ENCODE assay signal across 8 cellular contexts in genomic region chr9:69175488-69175872, GRCh38. TPM values are rescaled to one million over a fixed set of nuclear protein-coding genes. Genes with fewer than 3 reads are reported as not detected.
A peak's percentile ranks its signal among the peaks of the same experiment; 100 is the strongest.
DNase-seq lines count a peak whose midpoint lies in the region; ATAC-seq and TF ChIP-seq lines count a peak whose summit lies in the region.

No MANE protein-coding gene starts in this region.

- H3K27me3 ChIP-seq in brain microvascular endothelial cell (replicated peaks) (no peaks in the 10 kb centered on the region), neural progenitor cell (peaks cover 32% of the 10 kb centered on the region)

- H3K27ac ChIP-seq in brain microvascular endothelial cell (peak overlapping the region; percentile 73), neural progenitor cell (no peak overlapping the region)

- H3K4me1 ChIP-seq in neural progenitor cell: peaks cover 17% of the 10 kb centered on the region

- H3K36me3 ChIP-seq in brain microvascular endothelial cell (replicated peaks) (no peaks in the 10 kb centered on the region), neural progenitor cell (no peaks in the 10 kb centered on the region)

- in situ Hi-C loops in brain microvascular endothelial cell (cut with HindIII; ENCODE audit: low pct_ligation_motif_present, low sequenced_read_pairs): loop anchor here (25.0 kb wide), 1 partner anchor 113 kb away; no protein-coding TSS in a partner anchor

- peak; percentile 57 for DNase-seq in AG10803 (ENCODE audit: low read depth)
- DNase-seq in brain microvascular endothelial cell: no peak
- peak; percentile 30 for DNase-seq in neural progenitor cell (ENCODE audit: low spot score)
- no peak for DNase-seq in HT-29 (ENCODE audit: low spot score)
- no peak for DNase-seq in HUDEP-2 (lab: John Stamatoyannopoulos, UW; ENCODE audit: unreplicated experiment in 76 of 76)
- no peak for DNase-seq in activated CD4-positive, alpha-beta T cell treated with anti-CD3 and anti-CD28 coated beads, Interleukin-2, amount 50 U/mL, for 4 hours

- peaks cover 18% of the 10 kb centered on the region for H3F3A ChIP-seq in neural progenitor cell (ENCODE audit: low read depth)

- no peak overlapping the region for H3K9ac ChIP-seq in neural progenitor cell

- H3K4me2 ChIP-seq in neural progenitor cell: peak overlapping the region; percentile 90

- H2AFZ ChIP-seq in neural progenitor cell (replicated peaks): no peak overlapping the region

- H3K27me3 Mint-ChIP-seq in neural progenitor cell (ENCODE audit: insufficient read depth, low read depth): peaks cover 18% of the 10 kb centered on the region

- no peaks in the 10 kb centered on the region for H4K20me1 ChIP-seq in neural progenitor cell (ENCODE audit: low read depth)

- H3K4me1 Mint-ChIP-seq in neural progenitor cell: peaks cover 21% of the 10 kb centered on the region

- H3K36me3 Mint-ChIP-seq in neural progenitor cell: no peaks in the 10 kb centered on the region

- H3K79me2 ChIP-seq in neural progenitor cell (ENCODE audit: low read depth): peaks cover 4% of the 10 kb centered on the region

- peak; percentile 22 for ATAC-seq in GM19351 (IDR thresholded peaks at IDR 0.05; ENCODE audit: unreplicated experiment)
- ATAC-seq in HG03378 (IDR thresholded peaks at IDR 0.05; ENCODE audit: unreplicated experiment): peak; percentile 29

- no peak overlapping the region for H3K27ac Mint-ChIP-seq in neural progenitor cell

- no peaks in the 10 kb centered on the region for H3K9me3 ChIP-seq in neural progenitor cell (ENCODE audit: low read depth)

- no peaks in the 10 kb centered on the region for H3K9me3 Mint-ChIP-seq in neural progenitor cell

- TF ChIP-seq CTCF in AG10803 (conservative IDR thresholded peaks at IDR 0.05; ENCODE audit: low read length) (no peak), brain microvascular endothelial cell (IDR thresholded peaks at IDR 0.05; ENCODE audit: low read depth, low read length, missing control alignments) (no peak), neural progenitor cell (IDR thresholded peaks at IDR 0.05) (no peak)

- H3K4me3 ChIP-seq in AG10803 (ENCODE audit: low read length): peak overlapping the region; percentile 80
- H3K4me3 ChIP-seq in brain microvascular endothelial cell (ENCODE audit: low read depth, low read length): peak overlapping the region; percentile 80
- H3K4me3 ChIP-seq in neural progenitor cell: peak overlapping the region; percentile 71

- no peak overlapping the region for H3K4me3 Mint-ChIP-seq in neural progenitor cell

RNA-seq across cellular contexts. Expression of gene TJP2, which starts 1.4 kb away (rescaled TPM):
- 35.5 and 60.6 TPM in 2 replicates for total RNA-seq in neural progenitor cell (ENCODE audit: low replicate concordance)
- total RNA-seq in HT-29 (2014; rRNA removed; shearing (Covaris generic)): 519 and 587 TPM in 2 replicates

Comparison
In these comparisons a context has a peak if more than half of its experiments do, and no peak if none do; other contexts are left out.
1. DNase-seq: peak in AG10803 (single experiment) and neural progenitor cell (single experiment); none in brain microvascular endothelial cell (single experiment), HT-29 (single experiment), HUDEP-2 (0 of 76) and activated CD4-positive, alpha-beta T cell treated with anti-CD3 and anti-CD28 coated beads, Interleukin-2, amount 50 U/mL, for 4 hours (0 of 2).
2. Peak in every context shown above with its lines, with median percentiles within 50 percentile points of each other: H3K4me3 ChIP-seq.